18 cellular contexts compared by ENCODE assay signal in the genomic region with DNA sequence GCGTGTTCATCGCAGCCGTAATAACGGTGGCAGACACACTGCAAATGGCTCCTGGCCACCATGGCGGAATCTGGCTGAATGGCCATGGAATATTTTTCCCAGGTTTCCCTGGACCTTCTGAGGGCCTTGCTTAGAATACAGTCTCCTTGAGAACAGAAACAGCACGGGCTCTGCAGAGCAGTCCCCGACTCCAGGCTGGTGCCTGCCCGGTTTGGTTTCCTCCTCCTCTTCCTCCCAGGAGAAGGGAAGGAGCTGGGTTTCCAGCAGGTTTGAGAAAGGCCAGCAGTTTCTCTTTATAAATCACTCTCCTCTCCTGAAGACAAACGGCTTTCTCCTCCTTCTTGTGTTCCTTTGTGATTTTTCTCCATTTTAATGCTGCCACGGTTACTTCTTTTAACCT.
DNase-seq lines count a peak whose midpoint lies in the region; ATAC-seq and TF ChIP-seq lines count a peak whose summit lies in the region.
"Had no signal": no experiment of that assay in that cellular context is flagged by ENCODE, and none has a peak within 500 bp of the region (broad histone marks: within the 10 kb centered on the region; RNA-seq: fewer than 3 reads in every experiment).

No MANE protein-coding gene starts in this region.

- peak overlapping the region; percentile 14 to 31 for H3K27ac ChIP-seq in thoracic aorta
- H3K27ac ChIP-seq: psoas muscle, spleen, suprapubic skin had no signal

- peak overlapping the region in 3 of 5 experiments; percentile 0 to 15 (median 4) for H3K4me3 Mint-ChIP-seq in brain

- H3K27me3 Mint-ChIP-seq in brain, result peaks cover 4% of the 10 kb centered on the region

- no peaks in the 10 kb centered on the region for H3K36me3 ChIP-seq in mucosa of stomach (ENCODE audit: control insufficient read depth, insufficient read depth, low read length)
- H3K36me3 ChIP-seq in thoracic aorta, result no peaks in the 10 kb centered on the region
- H3K36me3 ChIP-seq: spleen, suprapubic skin had no signal

- no peak for TF ChIP-seq CTCF in brain (conservative IDR thresholded peaks at IDR 0.05)
- no peak for TF ChIP-seq CTCF in thoracic aorta (IDR thresholded peaks at IDR 0.05)

- H3K27me3 ChIP-seq in mucosa of stomach (ENCODE audit: control insufficient read depth, insufficient read depth, low read length) (no peaks in the 10 kb centered on the region), thoracic aorta (replicated peaks; ENCODE audit: insufficient read depth) (no peaks in the 10 kb centered on the region)
- H3K27me3 ChIP-seq: spleen, suprapubic skin had no signal

- DNase-seq in NCI-H82 (lab: John Stamatoyannopoulos, UW) (peak; percentile 44), NCI-H82 treated with DMSO at 0.1 percent for 48 hours (lab: John Stamatoyannopoulos, UW; ENCODE audit: unreplicated experiment) (no peak), thoracic aorta (ENCODE audit: low spot score) (no peak), HPDE6-E6E7 (ENCODE audit: extremely low spot score) (no peak), cortex of kidney (lab: John Stamatoyannopoulos, UW) (no peak), NCI-H1048 (lab: John Stamatoyannopoulos, UW) (no peak)
- DNase-seq: 8988T; activated CD4-positive, alpha-beta T cell treated with anti-CD3 and anti-CD28 coated beads, Interleukin-2, amount 50 U/mL, for 1 hour; activated naive CD4-positive, alpha-beta T cell treated with Interleukin-2 at 50 U/mL for 16 hours; erythroblast; left ventricle myocardium superior; NCI-H1105 treated with DMSO at 0.1 percent for 48 hours; psoas muscle; stimulated activated CD8-positive, alpha-beta memory T cell treated with anti-CD3 and anti-CD28 coated beads, Interleukin-4, amount 100 ng/mL, for 48 hours had no signal

- H3K27ac Mint-ChIP-seq in brain, result peak overlapping the region; percentile 45 to 98 (median 86)

- no peak for ATAC-seq in thoracic aorta (ENCODE audit: insufficient number of reproducible peaks, low FRiP score, low read depth)
- ATAC-seq: psoas muscle had no signal

- H3K9me3 ChIP-seq in mucosa of stomach (ENCODE audit: control insufficient read depth, low read length), result no peaks in the 10 kb centered on the region
- H3K9me3 ChIP-seq in thoracic aorta, result no peaks in the 10 kb centered on the region
- H3K9me3 ChIP-seq: psoas muscle, spleen, suprapubic skin had no signal

- H3K9ac ChIP-seq in mucosa of stomach (ENCODE audit: low read length), result peak overlapping the region; percentile 20

- H3K4me1 ChIP-seq in mucosa of stomach (ENCODE audit: control insufficient read depth, insufficient read depth, low read length), result peaks cover 65% of the 10 kb centered on the region
- peaks cover 6 to 29% of the 10 kb centered on the region in 2 donors for H3K4me1 ChIP-seq in thoracic aorta (ENCODE audit: control insufficient read depth in 1 of 2, low read depth in 2 of 2)
- H3K4me1 ChIP-seq: psoas muscle, suprapubic skin had no signal

- H3K4me1 Mint-ChIP-seq in brain, result peaks cover 60% of the 10 kb centered on the region

- peaks cover 0 to 5% (median 0%) of the 10 kb centered on the region in 5 experiments for H3K9me3 Mint-ChIP-seq in brain

- no peaks in the 10 kb centered on the region for H3K36me3 Mint-ChIP-seq in brain

- no peak overlapping the region for H3K4me3 ChIP-seq in mucosa of stomach (ENCODE audit: low read length)
- no peak overlapping the region for H3K4me3 ChIP-seq in thoracic aorta
- H3K4me3 ChIP-seq: psoas muscle, spleen, suprapubic skin had no signal
